21 cellular contexts compared by ENCODE assay signal in the genomic region with DNA sequence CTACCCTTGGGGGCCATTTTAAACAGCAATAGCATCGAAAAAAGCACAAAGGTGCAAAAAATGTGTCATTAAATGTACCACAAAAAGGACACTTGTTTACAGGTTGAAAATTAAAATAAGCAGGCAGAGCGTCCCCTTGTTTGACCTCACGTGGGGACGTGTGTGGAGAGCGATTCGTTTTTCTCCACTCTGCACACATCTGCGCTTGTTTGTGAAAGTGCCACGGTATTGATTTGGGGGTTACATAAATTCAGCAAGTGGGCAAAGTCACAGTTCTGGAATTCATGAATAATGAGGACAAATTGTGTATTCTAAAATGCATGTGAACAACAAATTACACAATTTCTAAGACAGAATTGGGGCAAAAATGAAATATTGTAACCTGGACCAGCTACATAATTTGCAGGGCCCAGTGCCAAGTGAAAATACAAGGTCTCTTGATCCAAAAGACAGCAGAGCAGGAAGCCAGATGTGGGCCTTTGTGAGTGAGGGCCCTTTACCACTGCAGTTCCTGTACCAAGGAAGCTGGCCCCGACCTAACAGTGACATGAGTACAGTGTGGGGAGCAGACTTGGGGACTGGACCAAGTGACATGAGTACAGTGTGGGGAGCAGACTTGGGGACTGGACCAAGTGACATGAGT. TPM values are rescaled to one million over a fixed set of nuclear protein-coding genes. Genes with fewer than 3 reads are reported as not detected.
DNase-seq lines count a peak whose midpoint lies in the region; ATAC-seq and TF ChIP-seq lines count a peak whose summit lies in the region.
"Had no signal": no experiment of that assay in that cellular context is flagged by ENCODE, and none has a peak within 500 bp of the region (broad histone marks: within the 10 kb centered on the region; RNA-seq: fewer than 3 reads in every experiment).

No MANE protein-coding gene starts in this region.

- no peaks in the 10 kb centered on the region for H3K9me3 Mint-ChIP-seq in activated naive CD8-positive, alpha-beta T cell (ENCODE audit: low read depth)
- H3K9me3 Mint-ChIP-seq in activated naive CD8-positive, alpha-beta T cell treated with anti-CD3 and anti-CD28 coated beads for 36 hours: peaks cover 2% of the 10 kb centered on the region
- H3K9me3 Mint-ChIP-seq: CD8-positive, alpha-beta T cell had no signal

- no peak overlapping the region for H4K91ac ChIP-seq in mesenchymal stem cell (ENCODE audit: low read length)

- H3K27ac ChIP-seq in body of pancreas (peak overlapping the region; percentile 39 to 76 (median 45)), mesenchymal stem cell (ENCODE audit: low read length, poor library complexity, severe bottlenecking) (no peak overlapping the region)
- H3K27ac ChIP-seq: 22Rv1, BLaER1, C4-2B, GM23248 had no signal

- 44 to 50% methylated on average over 9 of the region's 9 CpGs for WGBS in body of pancreas, 2 donors
- WGBS in mesenchymal stem cell: 92% methylated on average over 9 of the region's 9 CpGs

- H2AFZ ChIP-seq in mesenchymal stem cell (ENCODE audit: low read depth, low read length): no peak overlapping the region
- H2AFZ ChIP-seq: GM23248 had no signal

- H4K8ac ChIP-seq in mesenchymal stem cell (ENCODE audit: low read length): no peak overlapping the region

- DNase-seq in activated naive CD8-positive, alpha-beta T cell treated with anti-CD3 and anti-CD28 coated beads for 36 hours: no peak
- DNase-seq in body of pancreas: peak; percentile 22 to 57 (median 44)
- no peak for DNase-seq in mesenchymal stem cell
- DNase-seq in cortex of kidney (lab: John Stamatoyannopoulos, UW): no peak
- DNase-seq: Caco-2; CD4-positive, CD25-positive, alpha-beta regulatory T cell; CD8-positive, alpha-beta T cell; DMS153; EL; GDM1; GM23248; H7; HCEC 1CT had no signal

- H3K14ac ChIP-seq in mesenchymal stem cell (ENCODE audit: low read length in 2 of 2): no peak overlapping the region

- peaks cover 12% of the 10 kb centered on the region for H3K4me1 ChIP-seq in body of pancreas
- peaks cover 7% of the 10 kb centered on the region for H3K4me1 ChIP-seq in mesenchymal stem cell (ENCODE audit: control insufficient read depth, insufficient read depth, low read depth, low read length)

- no peak overlapping the region for H2BK120ac ChIP-seq in mesenchymal stem cell (ENCODE audit: low read depth, low read length)

- TF ChIP-seq POLR2A in body of pancreas (IDR thresholded peaks at IDR 0.05): no peak

- no peak overlapping the region for H2BK12ac ChIP-seq in mesenchymal stem cell (ENCODE audit: low read length in 2 of 2)

- intact Hi-C loops in body of pancreas (cut with DNase I): no loop called here

- peak overlapping the region; percentile 17 for H2AK5ac ChIP-seq in mesenchymal stem cell (ENCODE audit: low read length, severe bottlenecking)

- no peaks in the 10 kb centered on the region for H3K79me1 ChIP-seq in mesenchymal stem cell (replicated peaks; ENCODE audit: low read length, poor library complexity, severe bottlenecking)

- H3K9me3 ChIP-seq in body of pancreas: no peaks in the 10 kb centered on the region
- H3K9me3 ChIP-seq in mesenchymal stem cell (ENCODE audit: control insufficient read depth, low read length): no peaks in the 10 kb centered on the region
- H3K9me3 ChIP-seq: BLaER1, Caco-2 had no signal

- H2BK5ac ChIP-seq in mesenchymal stem cell (ENCODE audit: low read depth, low read length, poor library complexity, severe bottlenecking): no peak overlapping the region

- no peak overlapping the region for H3K4me2 ChIP-seq in mesenchymal stem cell (ENCODE audit: low read length, poor library complexity, severe bottlenecking)
- H3K4me2 ChIP-seq: BLaER1 had no signal

- no peak overlapping the region for H3K4me3 ChIP-seq in body of pancreas
- no peak overlapping the region for H3K4me3 ChIP-seq in mesenchymal stem cell (ENCODE audit: insufficient read depth in 1 of 2, low read depth in 1 of 2, low read length in 2 of 2)
- H3K4me3 ChIP-seq: BLaER1, GM12878, GM23248 had no signal

- H3K36me3 Mint-ChIP-seq in activated naive CD8-positive, alpha-beta T cell: no peaks in the 10 kb centered on the region
- no peaks in the 10 kb centered on the region for H3K36me3 Mint-ChIP-seq in activated naive CD8-positive, alpha-beta T cell treated with anti-CD3 and anti-CD28 coated beads for 36 hours
- H3K36me3 Mint-ChIP-seq: CD4-positive, CD25-positive, alpha-beta regulatory T cell; CD8-positive, alpha-beta T cell had no signal

- H3K27me3 ChIP-seq in body of pancreas: no peaks in the 10 kb centered on the region
- peaks cover 0 to 31% of the 10 kb centered on the region in 2 experiments for H3K27me3 ChIP-seq in mesenchymal stem cell (ENCODE audit: control insufficient read depth in 1 of 2, insufficient read depth in 1 of 2, low read length in 2 of 2)
- H3K27me3 ChIP-seq: BLaER1 had no signal

- peak; percentile 38 for ATAC-seq in body of pancreas
- ATAC-seq in HG02938 (IDR thresholded peaks at IDR 0.05; ENCODE audit: unreplicated experiment): no peak
- no peak for ATAC-seq in HG03378 (IDR thresholded peaks at IDR 0.05; ENCODE audit: unreplicated experiment)
- ATAC-seq: CD8-positive, alpha-beta T cell; GM12878 had no signal

- H3K18ac ChIP-seq in mesenchymal stem cell (ENCODE audit: low read depth in 1 of 2, low read length in 2 of 2): no peak overlapping the region

- no peak overlapping the region for H3K23ac ChIP-seq in mesenchymal stem cell (ENCODE audit: low read length in 2 of 2)

- no peak for TF ChIP-seq CTCF in body of pancreas (IDR thresholded peaks at IDR 0.05)

- no peak overlapping the region for H3K9ac ChIP-seq in mesenchymal stem cell (ENCODE audit: low read length)
- H3K9ac ChIP-seq: BLaER1, GM23248 had no signal

- no peak overlapping the region for H2BK15ac ChIP-seq in mesenchymal stem cell (ENCODE audit: low read depth, poor library complexity, severe bottlenecking)

- H3K36me3 ChIP-seq in body of pancreas (replicated peaks in 1 of 2; ENCODE audit: insufficient read depth in 1 of 2, low read depth in 2 of 2): no peaks in the 10 kb centered on the region
- no peaks in the 10 kb centered on the region for H3K36me3 ChIP-seq in mesenchymal stem cell (ENCODE audit: control insufficient read depth in 1 of 2, insufficient read depth in 2 of 2, low read depth in 1 of 2, low read length in 2 of 2)
- H3K36me3 ChIP-seq: BLaER1 had no signal

- H3K4me1 Mint-ChIP-seq in activated naive CD8-positive, alpha-beta T cell (ENCODE audit: low read depth): peaks cover 14% of the 10 kb centered on the region
- H3K4me1 Mint-ChIP-seq in activated naive CD8-positive, alpha-beta T cell treated with anti-CD3 and anti-CD28 coated beads for 36 hours: peaks cover 15% of the 10 kb centered on the region
- H3K4me1 Mint-ChIP-seq: B cell had no signal

- H3K4ac ChIP-seq in mesenchymal stem cell (ENCODE audit: low read depth in 1 of 2, low read length in 2 of 2): no peak overlapping the region

- H3K4me3 Mint-ChIP-seq in activated naive CD8-positive, alpha-beta T cell: no peak overlapping the region
- H3K4me3 Mint-ChIP-seq in activated naive CD8-positive, alpha-beta T cell treated with anti-CD3 and anti-CD28 coated beads for 36 hours: no peak overlapping the region
- H3K4me3 Mint-ChIP-seq: B cell; CD4-positive, CD25-positive, alpha-beta regulatory T cell; CD8-positive, alpha-beta T cell had no signal

- peak overlapping the region; percentile 8 for H3K27ac Mint-ChIP-seq in activated naive CD8-positive, alpha-beta T cell
- no peak overlapping the region for H3K27ac Mint-ChIP-seq in activated naive CD8-positive, alpha-beta T cell treated with anti-CD3 and anti-CD28 coated beads for 36 hours
- H3K27ac Mint-ChIP-seq: B cell; CD4-positive, CD25-positive, alpha-beta regulatory T cell; CD8-positive, alpha-beta T cell had no signal

- H3K27me3 Mint-ChIP-seq in activated naive CD8-positive, alpha-beta T cell: no peaks in the 10 kb centered on the region
- no peaks in the 10 kb centered on the region for H3K27me3 Mint-ChIP-seq in activated naive CD8-positive, alpha-beta T cell treated with anti-CD3 and anti-CD28 coated beads for 36 hours

RNA-seq across cellular contexts. Expression of gene ZBTB18, which starts 43.9 kb away (rescaled TPM):
- total RNA-seq in activated naive CD8-positive, alpha-beta T cell treated with anti-CD3 and anti-CD28 coated beads for 36 hours: 1 to 10 TPM; 5.6 to 5.7 TPM
- total RNA-seq in body of pancreas: 10 to 100 TPM; 20.4 to 22.6 TPM
- 6.6 TPM for polyA plus RNA-seq in mesenchymal stem cell (2013, experiment 1 of 2)
- polyA plus RNA-seq in mesenchymal stem cell (2013, experiment 2 of 2): 6.9 TPM

Comparison
In these comparisons a context has a peak if more than half of its experiments do, and no peak if none do; other contexts are left out.
1. DNase-seq: peak in body of pancreas (4 of 4); none in activated naive CD8-positive, alpha-beta T cell treated with anti-CD3 and anti-CD28 coated beads for 36 hours (single experiment), mesenchymal stem cell (single experiment) and cortex of kidney (single experiment).